In genomic region chr19:11881151-11881800, GRCh38 we compare ENCODE assay signal across 8 cellular contexts. TPM values are rescaled to one million over a fixed set of nuclear protein-coding genes. Genes with fewer than 3 reads are reported as not detected.
DNase-seq lines count a peak whose midpoint lies in the region; ATAC-seq lines count a peak whose summit lies in the region.

No MANE protein-coding gene starts in this region.

- peak; percentile 3 to 10 for DNase-seq in NCI-H187 (lab: John Stamatoyannopoulos, UW)
- no peak for DNase-seq in NCI-H187 treated with DMSO at 0.1 percent for 48 hours (lab: John Stamatoyannopoulos, UW)
- peak; percentile 47 for DNase-seq in NCI-H2227 (lab: John Stamatoyannopoulos, UW; ENCODE audit: unreplicated experiment)
- DNase-seq in activated CD4-positive, alpha-beta T cell treated with anti-CD3 and anti-CD28 coated beads for 1 hour, result peak; percentile 40
- DNase-seq in cerebellar cortex (ENCODE audit: low spot score), result peak; percentile 75
- peak; percentile 63 for DNase-seq in left lobe of liver (ENCODE audit: low spot score)
- peak; percentile 25 to 50 (median 40) for DNase-seq in stimulated activated CD4-positive, alpha-beta T cell treated with anti-CD3 and anti-CD28 coated beads, TNF-alpha, amount 100 ng/mL, for 24 hours (ENCODE audit: low read depth in 3 of 3)

- ATAC-seq in left lobe of liver, result peak; percentile 99
- no peak for ATAC-seq in GM21619 (IDR thresholded peaks at IDR 0.05; ENCODE audit: unreplicated experiment)

RNA-seq across cellular contexts. Expression of gene ZNF69, which starts 6.3 kb away (rescaled TPM):
- total RNA-seq in left lobe of liver, result 8.0 TPM

RNA-seq across cellular contexts. Expression of gene ZNF439, which starts 32.8 kb away (rescaled TPM):
- 0.60 TPM for total RNA-seq in left lobe of liver

RNA-seq across cellular contexts. Expression of gene ZNF700, which starts 43.6 kb away (rescaled TPM):
- total RNA-seq in left lobe of liver, result 5.6 TPM
